In genomic region chr5:122857538-122857937, GRCh38 we compare ENCODE assay signal across 3 cellular contexts. TPM values are rescaled to one million over a fixed set of nuclear protein-coding genes. Genes with fewer than 3 reads are reported as not detected.
DNase-seq lines count a peak whose midpoint lies in the region; ATAC-seq, FAIRE-seq and TF ChIP-seq lines count a peak whose summit lies in the region.
"Not testable (repeated sequence)": the region's sequence is repeated elsewhere in the genome, so short reads cannot be mapped to it uniquely, and the experiment has no call there.

No MANE protein-coding gene starts in this region.

- not testable (repeated sequence) for TF ChIP-seq RAD21 in K562 (CRISPR knock-in tag; conservative IDR thresholded peaks at IDR 0.05 in 1 of 2, IDR thresholded peaks at IDR 0.05 in 1 of 2)

- H3K27me3 ChIP-seq in K562 (ENCODE audit: control insufficient read depth in 2 of 2, insufficient read depth in 2 of 2, low read length in 2 of 2) = not testable (repeated sequence)

- not testable (repeated sequence) for H3K36me3 ChIP-seq in HEK293 (ENCODE audit: control insufficient read depth in 2 of 2, insufficient read depth in 1 of 2, low read length in 2 of 2); K562 (ENCODE audit: control insufficient read depth, insufficient read depth, low read length)

- TF ChIP-seq POLR2A in K562 (conservative IDR thresholded peaks at IDR 0.05) = not testable (repeated sequence)

- not testable (repeated sequence) for FAIRE-seq in K562 (lab: Jason Lieb, UNC)

- H2AFZ ChIP-seq in K562 (ENCODE audit: low read depth, low read length) = not testable (repeated sequence)

- not testable (repeated sequence) for H4K20me1 ChIP-seq in K562 (replicated peaks; ENCODE audit: control insufficient read depth, insufficient read depth, low read length)

- in situ Hi-C loops in K562 (cut with MboI) = not testable (repeated sequence)

- TF ChIP-seq EP300 in K562 (IDR thresholded peaks at IDR 0.05; ENCODE audit: low read length) = not testable (repeated sequence)

- not testable (repeated sequence) for DNase-seq in K562 (ENCODE audit: extremely low read depth in 1 of 4, low spot score in 3 of 4)

- not testable (repeated sequence) for H3K9ac ChIP-seq in K562 (ENCODE audit: insufficient read depth in 1 of 2, low read depth in 2 of 2, low read length in 2 of 2)

- H3K27ac ChIP-seq in HEK293 (ENCODE audit: extremely low read depth, low read depth, low read length); K562 (ENCODE audit: extremely low read depth, low read depth, low read length): not testable (repeated sequence)
- H3K27ac ChIP-seq in VCaP = peak overlapping the region; percentile 18; the same call in 1 of the 2 replicates

- ATAC-seq in K562 = not testable (repeated sequence)

- H3K4me3 ChIP-seq in HEK293 (ENCODE audit: low read depth, low read length); K562: not testable (repeated sequence)

- intact Hi-C loops in K562 (cut with micrococcal nuclease) = not testable (repeated sequence)

- not testable (repeated sequence) for H3K9me3 ChIP-seq in HEK293 (ENCODE audit: control insufficient read depth, insufficient read depth, low read depth, low read length); K562 (replicated peaks; ENCODE audit: control insufficient read depth, insufficient read depth, low read depth, low read length)

- not testable (repeated sequence) for H3K9me1 ChIP-seq in K562 (ENCODE audit: control insufficient read depth, insufficient read depth, low read length)

- H3K4me2 ChIP-seq in K562 (ENCODE audit: insufficient read depth, low read length) = not testable (repeated sequence)

- not testable (repeated sequence) for TF ChIP-seq CTCF in HEK293 (tag by site-specific recombination; IDR thresholded peaks at IDR 0.05); VCaP (conservative IDR thresholded peaks at IDR 0.05); K562 (IDR thresholded peaks at IDR 0.05 in 2 of 3, conservative IDR thresholded peaks at IDR 0.05 in 1 of 3; ENCODE audit: insufficient read depth in 2 of 3, low read depth in 1 of 3, low read length in 3 of 3)

- 70% methylated on average over 3 of the region's 8 CpGs for WGBS in K562 (ENCODE audit: insufficient coverage, low coverage, missing lambda C conversion rate)

- BruUV-seq in K562 (replicated peaks; lab: Mats Ljungman, UMichigan) = not testable (repeated sequence)

- not testable (repeated sequence) for H3K79me2 ChIP-seq in K562 (ENCODE audit: control insufficient read depth, insufficient read depth, low read length)

- H3K4me1 ChIP-seq in HEK293 (ENCODE audit: control insufficient read depth, insufficient read depth, low read length); K562 (replicated peaks in 1 of 2; ENCODE audit: control insufficient read depth in 2 of 2, insufficient read depth in 2 of 2, low read length in 2 of 2): not testable (repeated sequence)

- CTCF ChIA-PET in HEK293 (lab: Yijun Ruan, JAX); K562 (lab: Yijun Ruan, JAX; ENCODE audit: low intra/inter-chr PET ratio): not testable (repeated sequence)

- POLR2A ChIA-PET in HEK293 (lab: Yijun Ruan, JAX); K562 (lab: Yijun Ruan, JAX): not testable (repeated sequence)

TF ChIP-seq in HEK293, 187 proteins besides CTCF, POLR2A, EP300 and RAD21:
- TF ChIP-seq ZNF580 (tag by site-specific recombination; IDR thresholded peaks at IDR 0.05) (0 out of 2 replicates have a peak, but pooled peaks have one; percentile 37), ZNF146 (tag by site-specific recombination; IDR thresholded peaks at IDR 0.05) (peak; percentile 85)

TF ChIP-seq in K562, 482 proteins besides CTCF, POLR2A, EP300 and RAD21:
- peak; percentile 53 for TF ChIP-seq ZNF146 (CRISPR knock-in tag; IDR thresholded peaks at IDR 0.05; ENCODE audit: unreplicated experiment)
- TF ChIP-seq BCOR (IDR thresholded peaks at IDR 0.05) = peak; percentile 63; the same call in 1 of the 2 replicates

RNA-seq across cellular contexts. Expression of gene SNX24, which starts 12.1 kb away (rescaled TPM):
- total RNA-seq in K562 (2011; cell fraction: chromatin; rRNA removed; ENCODE audit: low replicate concordance) = 2.5 and 4.8 TPM in 2 replicates
- total RNA-seq in K562 (2011; cell fraction: nucleolus; rRNA removed) = 1.1 and 1.7 TPM in 2 replicates
- 2.3 and 3.9 TPM in 2 replicates for total RNA-seq in K562 (2011; cell fraction: nucleoplasm; rRNA removed)
- total RNA-seq in K562 (2014; rRNA removed) (4.9 and 6.8 TPM in 2 replicates), K562 (2014; rRNA removed; fragmentation: Illumina TruSeq; extraction: Trizol) (8.6 and 9.2 TPM in 2 replicates), K562 (2015; rRNA removed; fragmentation: Illumina TruSeq; extraction: Trizol) (8.9 and 10.1 TPM in 2 replicates), K562 (2021) (5.8 and 6.4 TPM in 2 replicates)
- polyA plus RNA-seq in K562 (2011; rRNA removed) (4.3 and 5.3 TPM in 2 replicates), K562 (2014; fragmentation: Illumina TruSeq; extraction: Trizol) (9.7 and 9.9 TPM in 2 replicates), K562 (2014; fragmentation: Nextera tagmentation; extraction: Ambion mirVana) (1 to 10 TPM; 7.9 to 8.6 TPM), K562 (2014; rRNA removed) (7.3 and 10.0 TPM in 2 replicates)
- polyA plus RNA-seq in K562 (2011; cell fraction: cytosol; rRNA removed) = 2.7 and 4.1 TPM in 2 replicates
- polyA plus RNA-seq in K562 (2011; cell fraction: nucleus; rRNA removed) = 3.3 and 4.3 TPM in 2 replicates
- 8.9 and 13.9 TPM in 2 replicates for polyA plus RNA-seq in K562 (2012)
- 3.8 and 5.8 TPM in 2 replicates for polyA minus RNA-seq in K562 (2011; rRNA and poly(A)+ RNA removed)
- polyA minus RNA-seq in K562 (2011; cell fraction: cytosol; rRNA and poly(A)+ RNA removed) = 0.86 and 1.5 TPM in 2 replicates
- 0.94 and 2.1 TPM in 2 replicates for polyA minus RNA-seq in K562 (2011; cell fraction: nucleus; rRNA and poly(A)+ RNA removed)
